Comparison of ENCODE assay signal across 8 cellular contexts in genomic region chr7:19116121-19117080, GRCh38. TPM values are rescaled to one million over a fixed set of nuclear protein-coding genes. Genes with fewer than 3 reads are reported as not detected.
A peak's percentile ranks its signal among the peaks of the same experiment; 100 is the strongest.
DNase-seq lines count a peak whose midpoint lies in the region; TF ChIP-seq lines count a peak whose summit lies in the region.

No MANE protein-coding gene starts in this region.

- intact Hi-C loops in testis (cut with DNase I; ENCODE audit: low total_unique reads): no loop called here

- in situ Hi-C loops in astrocyte of the cerebellum (cut with HindIII; ENCODE audit: low sequenced_read_pairs): loop anchor here (25.0 kb wide), 1 partner anchor 529 kb away; no protein-coding TSS in a partner anchor

- H3K4me1 Mint-ChIP-seq in activated CD4-positive, alpha-beta T cell treated with anti-CD3 and anti-CD28 coated beads, Interleukin-2, amount 10 ng/mL, durations not matched to agents 7 days and 5 days: peaks cover 2% of the 10 kb centered on the region

- peak overlapping the region in 1 of 2 donors; percentile 15 for H3K27ac ChIP-seq in testis

- no peaks in the 10 kb centered on the region for H3K36me3 Mint-ChIP-seq in activated CD4-positive, alpha-beta T cell treated with anti-CD3 and anti-CD28 coated beads, Interleukin-2, amount 10 ng/mL, durations not matched to agents 7 days and 5 days (ENCODE audit: low read depth)

- POLR2A ChIA-PET in activated CD4-positive, alpha-beta T cell treated with anti-CD3 and anti-CD28 coated beads, Interleukin-2, amount 10 ng/mL, durations not matched to agents 7 days and 5 days (lab: Charles Lee): no interaction called here

- CTCF ChIA-PET in activated CD4-positive, alpha-beta T cell treated with anti-CD3 and anti-CD28 coated beads, Interleukin-2, amount 10 ng/mL, durations not matched to agents 7 days and 5 days (lab: Charles Lee): no interaction called here

- DNase-seq in activated CD4-positive, alpha-beta T cell treated with anti-CD3 and anti-CD28 coated beads, Interleukin-2, amount 10 ng/mL, durations not matched to agents 7 days and 5 days: no peak
- DNase-seq in activated CD4-positive, alpha-beta T cell treated with anti-CD3 and anti-CD28 coated beads for 1 hour: no peak
- DNase-seq in NCI-H1092 treated with DMSO at 0.1 percent for 48 hours (lab: John Stamatoyannopoulos, UW) (peak; percentile 74), astrocyte of the cerebellum (ENCODE audit: low read depth) (no peak), islet precursor cell (peak; percentile 73), testis (peak; percentile 56), C1 segment of cervical spinal cord (lab: John Stamatoyannopoulos, UW) (no peak)
- DNase-seq in stimulated activated CD4-positive, alpha-beta T cell treated with anti-CD3 and anti-CD28 coated beads, Interleukin-1b, Interleukin-23, amount 100 ng/mL, for 48 hours: no peak

- H3K4me3 ChIP-seq in astrocyte of the cerebellum (ENCODE audit: low read depth, low read length) (peak overlapping the region; percentile 91), testis (peak overlapping the region; percentile 60 to 68)

- TF ChIP-seq POLR2A in testis (IDR thresholded peaks at IDR 0.05): no peak

- TF ChIP-seq CTCF in astrocyte of the cerebellum (IDR thresholded peaks at IDR 0.05; ENCODE audit: low read depth, low read length, missing control alignments) (no peak), testis (IDR thresholded peaks at IDR 0.05) (no peak)

- H3K27me3 ChIP-seq in testis: no peaks in the 10 kb centered on the region

- H3K4me1 ChIP-seq in testis: peaks cover 9% of the 10 kb centered on the region

- peak overlapping the region; percentile 47 for H3K4me3 Mint-ChIP-seq in activated CD4-positive, alpha-beta T cell treated with anti-CD3 and anti-CD28 coated beads, Interleukin-2, amount 10 ng/mL, durations not matched to agents 7 days and 5 days

- peaks cover under 1% of the 10 kb centered on the region for H3K9me3 Mint-ChIP-seq in activated CD4-positive, alpha-beta T cell treated with anti-CD3 and anti-CD28 coated beads, Interleukin-2, amount 10 ng/mL, durations not matched to agents 7 days and 5 days

- H3K36me3 ChIP-seq in testis (ENCODE audit: low read depth, missing control alignments): no peaks in the 10 kb centered on the region

- H3K27me3 Mint-ChIP-seq in activated CD4-positive, alpha-beta T cell treated with anti-CD3 and anti-CD28 coated beads, Interleukin-2, amount 10 ng/mL, durations not matched to agents 7 days and 5 days: peaks cover 73% of the 10 kb centered on the region

- 1 to 2% methylated on average over 27 to 35 of the region's 69 CpGs for WGBS in testis, 2 donors

- no peaks in the 10 kb centered on the region for H3K9me3 ChIP-seq in testis

- no peak overlapping the region for H3K27ac Mint-ChIP-seq in activated CD4-positive, alpha-beta T cell treated with anti-CD3 and anti-CD28 coated beads, Interleukin-2, amount 10 ng/mL, durations not matched to agents 7 days and 5 days

RNA-seq across cellular contexts. Expression of gene TWIST1, which starts 1.0 kb away (rescaled TPM):
- total RNA-seq in activated CD4-positive, alpha-beta T cell treated with anti-CD3 and anti-CD28 coated beads, Interleukin-2, amount 10 ng/mL, durations not matched to agents 7 days and 5 days: under 1 TPM; 0.12 to 0.25 TPM
- total RNA-seq in testis: 10 to 100 TPM; 11.7 to 22.5 TPM
- polyA plus RNA-seq in testis (ENCODE audit: insufficient read depth, low read depth, low replicate concordance): 5.2 TPM

RNA-seq across cellular contexts. Expression of gene FERD3L, which starts 28.8 kb away (rescaled TPM):
- total RNA-seq in activated CD4-positive, alpha-beta T cell treated with anti-CD3 and anti-CD28 coated beads, Interleukin-2, amount 10 ng/mL, durations not matched to agents 7 days and 5 days: not detected
- total RNA-seq in testis: not detected
- not detected for polyA plus RNA-seq in testis (ENCODE audit: insufficient read depth, low read depth, low replicate concordance)

Comparison
In these comparisons a context has a peak if more than half of its experiments do, and no peak if none do; other contexts are left out.
1. DNase-seq: peak in NCI-H1092 treated with DMSO at 0.1 percent for 48 hours (single experiment), islet precursor cell (single experiment) and testis (single experiment); none in activated CD4-positive, alpha-beta T cell treated with anti-CD3 and anti-CD28 coated beads, Interleukin-2, amount 10 ng/mL, durations not matched to agents 7 days and 5 days (single experiment), activated CD4-positive, alpha-beta T cell treated with anti-CD3 and anti-CD28 coated beads for 1 hour (single experiment), astrocyte of the cerebellum (single experiment), stimulated activated CD4-positive, alpha-beta T cell treated with anti-CD3 and anti-CD28 coated beads, Interleukin-1b, Interleukin-23, amount 100 ng/mL, for 48 hours (single experiment) and C1 segment of cervical spinal cord (0 of 14).
2. RNA of gene TWIST1, which starts 1.0 kb away (total RNA-seq): 11.7 to 22.5 TPM in testis; 0.12 to 0.25 TPM in activated CD4-positive, alpha-beta T cell treated with anti-CD3 and anti-CD28 coated beads, Interleukin-2, amount 10 ng/mL, durations not matched to agents 7 days and 5 days; every median in the first group is over 10 times any median in the second.